21 cellular contexts compared by ENCODE assay signal in the genomic region with DNA sequence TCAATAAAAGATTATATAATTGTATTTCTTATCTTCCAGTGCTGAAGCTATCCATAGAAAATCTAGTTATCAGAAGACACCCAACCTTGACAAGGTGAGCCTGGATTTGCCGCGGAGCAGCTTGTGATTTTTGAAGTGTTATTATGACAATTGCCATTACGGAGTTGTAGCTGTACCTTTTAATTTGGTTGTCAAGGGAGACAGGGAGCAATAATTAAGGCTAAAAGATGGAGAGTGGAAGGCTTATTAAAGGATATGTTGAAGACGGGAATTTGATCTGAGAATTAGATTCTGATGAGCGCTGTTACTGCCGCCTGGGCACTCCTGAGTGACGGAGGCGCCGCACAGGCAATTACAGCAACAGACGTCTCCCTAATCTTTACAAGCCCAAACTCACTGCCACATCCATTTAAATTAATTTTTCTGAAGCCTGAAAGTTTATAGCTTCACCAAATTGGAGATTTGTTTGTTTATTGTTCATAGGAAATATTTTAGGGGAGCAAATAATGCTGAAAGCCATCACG.
DNase-seq lines count a peak whose midpoint lies in the region; ATAC-seq and TF ChIP-seq lines count a peak whose summit lies in the region.
"Had no signal": no experiment of that assay in that cellular context is flagged by ENCODE, and none has a peak within 500 bp of the region (broad histone marks: within the 10 kb centered on the region; RNA-seq: fewer than 3 reads in every experiment).

No MANE protein-coding gene starts in this region.

- H3K4me3 ChIP-seq in neural cell (ENCODE audit: low read length) = peak overlapping the region; percentile 47
- H3K4me3 ChIP-seq in right cardiac atrium (ENCODE audit: low read length) = no peak overlapping the region

- no peaks in the 10 kb centered on the region for H3K79me2 ChIP-seq in neural cell (replicated peaks; ENCODE audit: insufficient read depth, low read length)

- H2AFZ ChIP-seq in neural cell (ENCODE audit: low read depth, low read length) = no peak overlapping the region

- H3K9ac ChIP-seq in neural cell (ENCODE audit: low read length) = no peak overlapping the region
- H3K9ac ChIP-seq: KMS-11 had no signal

- ATAC-seq in right cardiac atrium = no peak
- ATAC-seq: HCT116, SK-N-SH treated with all-trans-retinoic acid at 6 μM for 48 hours, T-helper 17 cell had no signal

- peak; percentile 85 for TF ChIP-seq EP300 in neural cell (conservative IDR thresholded peaks at IDR 0.05; ENCODE audit: poor library complexity, severe bottlenecking)

- H3F3A ChIP-seq in neural cell (ENCODE audit: insufficient read depth, low read length, poor library complexity, severe bottlenecking) = peaks cover 4% of the 10 kb centered on the region

- intact Hi-C loops in right cardiac atrium (cut with DNase I) = no loop called here

- TF ChIP-seq CTCF in neural cell (IDR thresholded peaks at IDR 0.05; ENCODE audit: poor library complexity, severe bottlenecking) = no peak

- H3K4me1 ChIP-seq in right cardiac atrium (ENCODE audit: control insufficient read depth, insufficient read depth, low read length) = no peaks in the 10 kb centered on the region
- H3K4me1 ChIP-seq: Caco-2 had no signal

- DNase-seq in NCI-H1092 (lab: John Stamatoyannopoulos, UW) = peak; percentile 40
- DNase-seq in NCI-H1436 (lab: John Stamatoyannopoulos, UW) = peak; percentile 90
- DNase-seq in NCI-H2227 treated with DMSO at 0.1 percent for 48 hours (lab: John Stamatoyannopoulos, UW) = peak; percentile 2
- DNase-seq in right cardiac atrium = no peak
- DNase-seq in SIG-M5 treated with dmso at 0.1 percent for 504 hours (lab: John Stamatoyannopoulos, UW; ENCODE audit: unreplicated experiment) = no peak
- no peak for DNase-seq in NCI-H1048 (lab: John Stamatoyannopoulos, UW)
- DNase-seq: C1 segment of cervical spinal cord; Caco-2; CD4-positive, alpha-beta memory T cell; DMS53; MM.1S; NCI-H1694; NCI-H2029 treated with DMSO at 0.1 percent for 48 hours; NCI-H774; SIG-M5; T-helper 17 cell; T1000 had no signal

- WGBS in right cardiac atrium = 66% methylated on average over 11 of the region's 11 CpGs

- H3K27ac ChIP-seq in neural cell (ENCODE audit: low read length) (peak overlapping the region; percentile 7), right cardiac atrium (ENCODE audit: low read length) (no peak overlapping the region)
- H3K27ac ChIP-seq: KMS-11 had no signal

- H3K9me3 ChIP-seq in neural cell (ENCODE audit: low read length) (no peaks in the 10 kb centered on the region), right cardiac atrium (ENCODE audit: control insufficient read depth, low read length) (no peaks in the 10 kb centered on the region)

- H3K36me3 ChIP-seq in neural cell (ENCODE audit: insufficient read depth, low read length) = no peaks in the 10 kb centered on the region

- H3K4me2 ChIP-seq in neural cell (ENCODE audit: low read length) = peak overlapping the region; percentile 27
- H3K4me2 ChIP-seq: KMS-11 had no signal

- H3K9me2 ChIP-seq in neural cell (ENCODE audit: insufficient read depth, low read length) = no peaks in the 10 kb centered on the region

- peak; percentile 30 for TF ChIP-seq RAD21 in neural cell (conservative IDR thresholded peaks at IDR 0.05)

- no peaks in the 10 kb centered on the region for H3K27me3 ChIP-seq in neural cell (ENCODE audit: insufficient read depth, low read depth, low read length)
- H3K27me3 ChIP-seq in right cardiac atrium (ENCODE audit: control insufficient read depth, insufficient read depth) = peaks cover 2% of the 10 kb centered on the region

- H4K20me1 ChIP-seq in neural cell (ENCODE audit: insufficient read depth) = no peaks in the 10 kb centered on the region

TF ChIP-seq in neural cell, 6 proteins besides CTCF, POLR2A, EP300 and RAD21:
- TF ChIP-seq SMC3 (conservative IDR thresholded peaks at IDR 0.05; ENCODE audit: poor library complexity) (peak; percentile 26), TAF1 (IDR thresholded peaks at IDR 0.05; ENCODE audit: low read depth) (no peak), POLR2AphosphoS5 (IDR thresholded peaks at IDR 0.05) (peak; percentile 82)
- TF ChIP-seq, protein P1, sequence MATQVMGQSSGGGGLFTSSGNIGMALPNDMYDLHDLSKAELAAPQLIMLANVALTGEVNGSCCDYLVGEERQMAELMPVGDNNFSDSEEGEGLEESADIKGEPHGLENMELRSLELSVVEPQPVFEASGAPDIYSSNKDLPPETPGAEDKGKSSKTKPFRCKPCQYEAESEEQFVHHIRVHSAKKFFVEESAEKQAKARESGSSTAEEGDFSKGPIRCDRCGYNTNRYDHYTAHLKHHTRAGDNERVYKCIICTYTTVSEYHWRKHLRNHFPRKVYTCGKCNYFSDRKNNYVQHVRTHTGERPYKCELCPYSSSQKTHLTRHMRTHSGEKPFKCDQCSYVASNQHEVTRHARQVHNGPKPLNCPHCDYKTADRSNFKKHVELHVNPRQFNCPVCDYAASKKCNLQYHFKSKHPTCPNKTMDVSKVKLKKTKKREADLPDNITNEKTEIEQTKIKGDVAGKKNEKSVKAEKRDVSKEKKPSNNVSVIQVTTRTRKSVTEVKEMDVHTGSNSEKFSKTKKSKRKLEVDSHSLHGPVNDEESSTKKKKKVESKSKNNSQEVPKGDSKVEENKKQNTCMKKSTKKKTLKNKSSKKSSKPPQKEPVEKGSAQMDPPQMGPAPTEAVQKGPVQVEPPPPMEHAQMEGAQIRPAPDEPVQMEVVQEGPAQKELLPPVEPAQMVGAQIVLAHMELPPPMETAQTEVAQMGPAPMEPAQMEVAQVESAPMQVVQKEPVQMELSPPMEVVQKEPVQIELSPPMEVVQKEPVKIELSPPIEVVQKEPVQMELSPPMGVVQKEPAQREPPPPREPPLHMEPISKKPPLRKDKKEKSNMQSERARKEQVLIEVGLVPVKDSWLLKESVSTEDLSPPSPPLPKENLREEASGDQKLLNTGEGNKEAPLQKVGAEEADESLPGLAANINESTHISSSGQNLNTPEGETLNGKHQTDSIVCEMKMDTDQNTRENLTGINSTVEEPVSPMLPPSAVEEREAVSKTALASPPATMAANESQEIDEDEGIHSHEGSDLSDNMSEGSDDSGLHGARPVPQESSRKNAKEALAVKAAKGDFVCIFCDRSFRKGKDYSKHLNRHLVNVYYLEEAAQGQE (IDR thresholded peaks at IDR 0.05; ENCODE audit: borderline replicate concordance) = peak; percentile 51

Comparison
In these comparisons a context has a peak if more than half of its experiments do, and no peak if none do; other contexts are left out.
1. DNase-seq: peak in NCI-H1092 (single experiment), NCI-H1436 (single experiment) and NCI-H2227 treated with DMSO at 0.1 percent for 48 hours (single experiment); none in right cardiac atrium (0 of 3), SIG-M5 treated with dmso at 0.1 percent for 504 hours (single experiment) and NCI-H1048 (single experiment).